ENCODE assay signal across 12 cellular contexts in the genomic region with DNA sequence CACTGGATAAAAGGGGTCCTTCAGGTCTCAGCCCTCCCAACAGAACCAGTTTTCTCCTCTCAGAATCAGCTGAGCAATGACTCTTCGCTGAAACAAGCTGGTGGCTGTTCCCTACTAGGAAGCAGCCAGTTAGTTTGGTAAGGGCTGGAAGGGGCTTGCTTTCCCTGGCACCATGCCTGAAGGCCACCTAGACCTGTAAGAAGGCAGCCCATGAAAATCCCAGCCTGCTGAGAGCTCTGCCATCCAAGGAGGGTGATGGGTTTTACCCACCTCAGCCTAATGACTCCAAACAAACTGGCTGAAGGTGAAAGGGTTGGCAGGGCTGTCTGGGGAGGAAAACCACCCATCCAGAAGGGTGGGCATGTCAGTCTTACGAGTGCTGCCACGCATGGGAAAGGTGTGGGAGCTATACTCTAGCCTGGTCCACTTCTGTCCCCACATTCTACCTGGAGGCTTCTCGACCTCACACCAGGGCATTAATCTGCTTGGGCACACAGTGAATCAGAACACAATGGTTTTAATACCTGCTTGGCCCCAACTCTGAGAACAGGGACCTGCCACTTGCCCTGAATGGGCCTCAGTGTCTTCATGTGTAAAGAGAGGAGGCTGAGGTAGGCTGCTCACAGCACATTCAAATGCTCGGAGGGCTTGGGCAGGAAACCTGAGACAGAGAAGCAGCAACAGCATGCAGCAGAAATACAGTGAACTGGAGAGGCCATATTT. TPM values are rescaled to one million over a fixed set of nuclear protein-coding genes. Genes with fewer than 3 reads are reported as not detected.
DNase-seq lines count a peak whose midpoint lies in the region; ATAC-seq, FAIRE-seq and TF ChIP-seq lines count a peak whose summit lies in the region.
"Had no signal": no experiment of that assay in that cellular context is flagged by ENCODE, and none has a peak within 500 bp of the region (broad histone marks: within the 10 kb centered on the region; RNA-seq: fewer than 3 reads in every experiment).

No MANE protein-coding gene starts in this region.

- H3K9me1 ChIP-seq in keratinocyte (ENCODE audit: control insufficient read depth, extremely low read depth, insufficient read depth, low read length) = no peaks in the 10 kb centered on the region

- ATAC-seq in activated T-helper 17 cell treated with anti-CD3 and anti-CD28 coated beads, Interleukin-2, amount 50 U/mL, for 72 hours (replicated peaks) = no peak
- ATAC-seq in natural killer cell = no peak

- DNase-seq in GM23248 (no peak), keratinocyte (ENCODE audit: low read depth, low spot score) (no peak), spleen (no peak), hepatic stellate cell (ENCODE audit: low spot score) (no peak), LoVo (ENCODE audit: low spot score) (no peak), natural killer cell (no peak), AG08395 (ENCODE audit: low spot score) (no peak)
- DNase-seq: activated CD8-positive, alpha-beta memory T cell treated with anti-CD3 and anti-CD28 coated beads, Interleukin-2, amount 50 U/mL, for 48 hours; COR-L47; NCI-H1048 had no signal

- in situ Hi-C loops in GM23248 (cut with MboI) = no loop called here

- H3K27me3 ChIP-seq in GM23248 (replicated peaks; ENCODE audit: insufficient read depth) = no peaks in the 10 kb centered on the region
- H3K27me3 ChIP-seq in keratinocyte (ENCODE audit: control insufficient read depth, extremely low read depth, insufficient read depth, low read length) = no peaks in the 10 kb centered on the region
- no peaks in the 10 kb centered on the region for H3K27me3 ChIP-seq in spleen (replicated peaks in 1 of 7)

- H3K9me3 ChIP-seq in GM23248 (ENCODE audit: low read depth) (no peaks in the 10 kb centered on the region), keratinocyte (ENCODE audit: control insufficient read depth, low read depth, low read length) (no peaks in the 10 kb centered on the region), spleen (no peaks in the 10 kb centered on the region)

- H3K4me1 Mint-ChIP-seq in activated T-helper 17 cell treated with anti-CD3 and anti-CD28 coated beads, Interleukin-2, amount 50 U/mL, for 72 hours = peaks cover 8% of the 10 kb centered on the region
- peaks cover 19 to 54% of the 10 kb centered on the region in 2 donors for H3K4me1 Mint-ChIP-seq in natural killer cell
- H3K4me1 Mint-ChIP-seq: brain had no signal

- H3K79me2 ChIP-seq in GM23248 (ENCODE audit: insufficient read depth) = no peaks in the 10 kb centered on the region
- H3K79me2 ChIP-seq in keratinocyte (ENCODE audit: control insufficient read depth, insufficient read depth, low read length) = peaks cover 2% of the 10 kb centered on the region

- H3K9me3 Mint-ChIP-seq in activated T-helper 17 cell treated with anti-CD3 and anti-CD28 coated beads, Interleukin-2, amount 50 U/mL, for 72 hours = no peaks in the 10 kb centered on the region
- no peaks in the 10 kb centered on the region for H3K9me3 Mint-ChIP-seq in natural killer cell
- H3K9me3 Mint-ChIP-seq: brain had no signal

- dilution Hi-C loops in keratinocyte (cut with MboI; ENCODE audit: extremely low pct_ligation_motif_present, low sequenced_read_pairs) = no loop called here

- H3K36me3 Mint-ChIP-seq in activated T-helper 17 cell treated with anti-CD3 and anti-CD28 coated beads, Interleukin-2, amount 50 U/mL, for 72 hours (ENCODE audit: low read depth) = peaks cover 97% of the 10 kb centered on the region
- H3K36me3 Mint-ChIP-seq in natural killer cell = peaks cover 18% of the 10 kb centered on the region

- peak overlapping the region; percentile 83; the same call in 1 of the 2 replicates for H3K27ac ChIP-seq in GM23248
- peak overlapping the region; percentile 86 for H3K27ac ChIP-seq in keratinocyte (ENCODE audit: control insufficient read depth, insufficient read depth, low read length)
- H3K27ac ChIP-seq in spleen = peak overlapping the region in 5 of 8 donors; percentile 9 to 82 (median 69)

- peak overlapping the region; percentile 53 for H3K27ac Mint-ChIP-seq in activated T-helper 17 cell treated with anti-CD3 and anti-CD28 coated beads, Interleukin-2, amount 50 U/mL, for 72 hours
- H3K27ac Mint-ChIP-seq in natural killer cell = no peak overlapping the region

- H3K4me2 ChIP-seq in GM23248 (ENCODE audit: unreplicated experiment) (no peak overlapping the region), keratinocyte (ENCODE audit: control insufficient read depth, extremely low read depth, insufficient read depth, low read depth, low read length) (no peak overlapping the region)

- H4K20me1 ChIP-seq in GM23248 (ENCODE audit: insufficient read depth) = no peaks in the 10 kb centered on the region
- H4K20me1 ChIP-seq in keratinocyte (ENCODE audit: control insufficient read depth, extremely low read depth, insufficient read depth, low read length) = no peaks in the 10 kb centered on the region

- H3K4me3 ChIP-seq in GM23248 (no peak overlapping the region), keratinocyte (ENCODE audit: control insufficient read depth in 2 of 3, extremely low read depth in 1 of 3, insufficient read depth in 2 of 3, low read depth in 1 of 3, low read length in 3 of 3) (no peak overlapping the region), spleen (no peak overlapping the region)

- no peak overlapping the region for H3K4me3 Mint-ChIP-seq in activated T-helper 17 cell treated with anti-CD3 and anti-CD28 coated beads, Interleukin-2, amount 50 U/mL, for 72 hours
- no peak overlapping the region for H3K4me3 Mint-ChIP-seq in natural killer cell
- H3K4me3 Mint-ChIP-seq: brain had no signal

- 94 to 100% methylated on average over 5 of the region's 5 CpGs for WGBS in GM23248 (ENCODE audit: low coverage in 1 of 2, low lambda C conversion rate in 2 of 2, missing lambda C conversion rate in 2 of 2), 2 experiments
- WGBS in spleen, 5 donors = 77 to 89% (median 83%) methylated on average over 5 of the region's 5 CpGs

- H3K36me3 ChIP-seq in GM23248 (ENCODE audit: low read depth) = no peaks in the 10 kb centered on the region
- H3K36me3 ChIP-seq in keratinocyte (ENCODE audit: control insufficient read depth in 2 of 2, extremely low read depth in 1 of 2, insufficient read depth in 2 of 2, low read length in 2 of 2) = peaks cover 18 to 37% of the 10 kb centered on the region in 2 experiments
- H3K36me3 ChIP-seq in spleen = peaks cover 0 to 100% (median 87%) of the 10 kb centered on the region in 6 donors

- intact Hi-C loops in spleen (cut with DNase I; ENCODE audit: low total_unique reads) = no loop called here
- intact Hi-C loops in natural killer cell (cut with micrococcal nuclease) = no loop called here

- H2AFZ ChIP-seq in GM23248 (no peak overlapping the region), keratinocyte (ENCODE audit: control insufficient read depth, low read length) (no peak overlapping the region)

- TF ChIP-seq CTCF in keratinocyte (optimal IDR thresholded peaks at IDR 0.05 in 1 of 3, IDR thresholded peaks at IDR 0.05 in 1 of 3, conservative IDR thresholded peaks at IDR 0.05 in 1 of 3; ENCODE audit: extremely low read depth in 1 of 3, insufficient read depth in 2 of 3, low read length in 3 of 3) = no peak
- TF ChIP-seq CTCF in spleen (IDR thresholded peaks at IDR 0.05 in 8 of 11, conservative IDR thresholded peaks at IDR 0.05 in 3 of 11) = no peak
- TF ChIP-seq CTCF in natural killer cell (IDR thresholded peaks at IDR 0.05) = no peak

- peaks cover 27% of the 10 kb centered on the region for H3K4me1 ChIP-seq in GM23248 (ENCODE audit: insufficient read depth)
- peaks cover 56% of the 10 kb centered on the region for H3K4me1 ChIP-seq in keratinocyte (ENCODE audit: control insufficient read depth, extremely low read depth, insufficient read depth, low read length)
- H3K4me1 ChIP-seq in spleen = peaks cover 23 to 85% (median 56%) of the 10 kb centered on the region in 6 donors

- peaks cover 15% of the 10 kb centered on the region; the same call in 1 of the 2 replicates for H3F3A ChIP-seq in GM23248 (ENCODE audit: insufficient read depth)

- no peaks in the 10 kb centered on the region for H3K27me3 Mint-ChIP-seq in activated T-helper 17 cell treated with anti-CD3 and anti-CD28 coated beads, Interleukin-2, amount 50 U/mL, for 72 hours
- no peaks in the 10 kb centered on the region for H3K27me3 Mint-ChIP-seq in natural killer cell (ENCODE audit: low read depth in 2 of 2)
- H3K27me3 Mint-ChIP-seq: brain had no signal

- no peaks in the 10 kb centered on the region for H3K9me2 ChIP-seq in GM23248 (ENCODE audit: insufficient read depth)

- peak overlapping the region; percentile 63 for H3K9ac ChIP-seq in GM23248
- H3K9ac ChIP-seq in keratinocyte (ENCODE audit: control insufficient read depth, extremely low read depth, insufficient read depth, low read length) = peak overlapping the region; percentile 66

- no peak for FAIRE-seq in keratinocyte (lab: Jason Lieb, UNC)

- no peak for TF ChIP-seq POLR2A in spleen (IDR thresholded peaks at IDR 0.05)

RNA-seq across cellular contexts. Expression of gene CD46, which starts 53.1 kb away (rescaled TPM):
- 49.2 and 54.3 TPM in 2 replicates for total RNA-seq in GM23248 (2014; rRNA removed; shearing (Covaris generic))
- polyA plus RNA-seq in GM23248 (2016; fragmentation: Nextera tagmentation; extraction: Ambion mirVana) = 110 and 117 TPM in 2 replicates
- 100 to 1,000 TPM in 1 of 2 donors, 10 to 100 TPM in 1; 94.5 to 111 TPM for total RNA-seq in activated T-helper 17 cell treated with anti-CD3 and anti-CD28 coated beads, Interleukin-2, amount 50 U/mL, for 72 hours
- polyA plus RNA-seq in keratinocyte = 121 to 298 TPM (median 215 TPM) in 3 replicates
- polyA plus RNA-seq in keratinocyte (2011; ENCODE audit: low read depth) = 29.9 TPM
- 29.2 and 66.0 TPM in 2 replicates for polyA plus RNA-seq in keratinocyte (2011; cell fraction: cytosol; rRNA removed)
- polyA plus RNA-seq in keratinocyte (2011; cell fraction: nucleus; rRNA removed) = 343 and 455 TPM in 2 replicates
- 76.8 and 89.3 TPM in 2 replicates for polyA plus RNA-seq in keratinocyte (2012; ENCODE audit: low replicate concordance)
- 25.5 to 97.5 TPM (median 66.4 TPM) in 3 replicates for polyA minus RNA-seq in keratinocyte
- polyA minus RNA-seq in keratinocyte (2011; cell fraction: cytosol; rRNA and poly(A)+ RNA removed) = 54.7 TPM
- 159 and 277 TPM in 2 replicates for polyA minus RNA-seq in keratinocyte (2011; cell fraction: nucleus; rRNA and poly(A)+ RNA removed)
- total RNA-seq in spleen = 100 to 1,000 TPM; 159 to 218 (median 199) TPM
- polyA plus RNA-seq in spleen = 10 to 100 TPM; 63.4 to 73.4 (median 64.8) TPM
- total RNA-seq in natural killer cell = 100 to 1,000 TPM; 110 to 126 (median 124) TPM
